In the genomic region with DNA sequence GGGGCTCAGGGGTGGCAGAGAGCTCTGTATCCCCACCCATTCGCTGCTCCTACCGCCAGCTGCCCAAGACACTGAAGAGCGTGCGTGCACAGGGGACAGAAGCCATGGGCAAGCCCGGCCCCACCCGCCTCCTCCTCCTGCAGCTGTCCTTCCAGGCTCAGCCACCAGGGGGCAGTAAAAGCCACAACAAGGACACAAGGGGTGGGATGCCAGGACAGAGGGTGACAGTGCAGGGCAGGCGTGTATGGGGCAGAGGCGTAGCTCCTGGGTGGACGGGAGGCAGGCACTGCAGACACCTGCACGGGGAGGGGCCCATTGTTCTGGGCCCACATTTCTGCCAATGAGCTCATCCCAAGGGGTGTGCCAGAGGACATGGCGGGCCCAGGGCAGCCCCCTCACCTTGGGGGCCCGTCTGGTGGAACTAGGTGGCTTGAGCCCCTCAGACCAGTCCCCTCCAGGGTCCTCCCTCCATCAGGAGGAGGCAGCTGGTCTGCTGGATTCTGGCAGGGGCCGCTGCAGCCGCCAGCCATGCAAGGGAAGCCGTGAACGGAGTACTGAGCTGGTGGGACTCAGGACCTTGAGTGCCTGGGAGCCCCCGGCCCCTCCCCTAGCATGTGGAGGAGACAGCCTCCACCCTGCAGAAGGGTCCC, we compare ENCODE assay signal across 8 cellular contexts.
DNase-seq lines count a peak whose midpoint lies in the region; ATAC-seq and TF ChIP-seq lines count a peak whose summit lies in the region.

No MANE protein-coding gene starts in this region.

- peaks cover 3% of the 10 kb centered on the region for H3K36me3 Mint-ChIP-seq in activated CD4-positive, alpha-beta T cell treated with anti-CD3 and anti-CD28 coated beads for 36 hours (ENCODE audit: low read depth)

- CTCF ChIA-PET in AG04449 (lab: Yijun Ruan, JAX) = interaction anchor here (0.6 to 8.5 kb wide), 63 partner anchors 10 to 645 kb away, joined by 3 to 179 read pairs (median 5); partner anchors contain the start of genes ALKBH7 and CLPP
- CTCF ChIA-PET in activated CD4-positive, alpha-beta T cell treated with anti-CD3 and anti-CD28 coated beads for 36 hours (lab: Charles Lee) = interaction anchor here (0.5 to 2.1 kb wide), 25 partner anchors 10 to 681 kb away, joined by 3 to 6 read pairs (median 4); partner anchors contain the start of gene CLPP

- H3K27me3 Mint-ChIP-seq in activated CD4-positive, alpha-beta T cell treated with anti-CD3 and anti-CD28 coated beads for 36 hours = no peaks in the 10 kb centered on the region

- DNase-seq in AG04449 (ENCODE audit: low read depth, low spot score) = no peak
- DNase-seq in GM13976 (ENCODE audit: low spot score) = peak; percentile 96
- peak; percentile 89 for DNase-seq in NCI-H2196 (lab: John Stamatoyannopoulos, UW; ENCODE audit: unreplicated experiment)
- peak; percentile 91 for DNase-seq in activated CD4-positive, alpha-beta T cell treated with anti-CD3 and anti-CD28 coated beads for 36 hours
- DNase-seq in choroid plexus epithelial cell (ENCODE audit: low read depth) = peak; percentile 77
- peak; percentile 96 for DNase-seq in left kidney (ENCODE audit: low read depth, low spot score)
- DNase-seq in stimulated activated CD4-positive, alpha-beta T cell treated with anti-CD3 and anti-CD28 coated beads, Interleukin-4, amount 100 ng/mL, for 48 hours (ENCODE audit: low read depth in 2 of 2) = peak; percentile 71 to 90

- TF ChIP-seq CTCF in AG04449 (IDR thresholded peaks at IDR 0.05; ENCODE audit: insufficient read depth, low read length, missing control alignments) (peak; percentile 97), GM13976 (IDR thresholded peaks at IDR 0.05; ENCODE audit: borderline replicate concordance, control extremely low read depth, extremely low read depth, insufficient read depth, missing control alignments) (peak; percentile 97), choroid plexus epithelial cell (conservative IDR thresholded peaks at IDR 0.05; ENCODE audit: low read depth, low read length) (peak; percentile 92)

- POLR2A ChIA-PET in AG04449 (lab: Yijun Ruan, JAX) = interaction anchor here (0.6 kb wide), 1 partner anchor 120 kb away, joined by 3 read pairs; no protein-coding TSS in a partner anchor
- POLR2A ChIA-PET in activated CD4-positive, alpha-beta T cell treated with anti-CD3 and anti-CD28 coated beads for 36 hours (lab: Charles Lee) = interaction anchor here (0.6 kb wide), 3 partner anchors 56 to 156 kb away, joined by 3 read pairs; no protein-coding TSS in a partner anchor

- H3K4me1 Mint-ChIP-seq in activated CD4-positive, alpha-beta T cell treated with anti-CD3 and anti-CD28 coated beads for 36 hours = no peaks in the 10 kb centered on the region

- in situ Hi-C loops in GM13976 (cut with MboI; ENCODE audit: low sequenced_read_pairs, unreplicated experiment) = no loop called here

- H3K4me3 ChIP-seq in AG04449 (ENCODE audit: low read depth, low read length) (no peak overlapping the region), choroid plexus epithelial cell (ENCODE audit: low read depth, low read length) (no peak overlapping the region)

- no peak overlapping the region for H3K4me3 Mint-ChIP-seq in activated CD4-positive, alpha-beta T cell treated with anti-CD3 and anti-CD28 coated beads for 36 hours

- H3K9me3 Mint-ChIP-seq in activated CD4-positive, alpha-beta T cell treated with anti-CD3 and anti-CD28 coated beads for 36 hours (ENCODE audit: low read depth) = no peaks in the 10 kb centered on the region

- ATAC-seq in activated CD4-positive, alpha-beta T cell treated with anti-CD3 and anti-CD28 coated beads for 36 hours = peak; percentile 94
- no peak for ATAC-seq in GM19351 (IDR thresholded peaks at IDR 0.05; ENCODE audit: unreplicated experiment)

- H3K27ac Mint-ChIP-seq in activated CD4-positive, alpha-beta T cell treated with anti-CD3 and anti-CD28 coated beads for 36 hours = no peak overlapping the region

- intact Hi-C loops in activated CD4-positive, alpha-beta T cell treated with anti-CD3 and anti-CD28 coated beads for 36 hours (cut with DNase I, micrococcal nuclease) = loop anchor here (1.0 kb wide), 1 partner anchor 81 kb away; no protein-coding TSS in a partner anchor
